Comparison of ENCODE assay signal across 1 cellular context in the genomic region with DNA sequence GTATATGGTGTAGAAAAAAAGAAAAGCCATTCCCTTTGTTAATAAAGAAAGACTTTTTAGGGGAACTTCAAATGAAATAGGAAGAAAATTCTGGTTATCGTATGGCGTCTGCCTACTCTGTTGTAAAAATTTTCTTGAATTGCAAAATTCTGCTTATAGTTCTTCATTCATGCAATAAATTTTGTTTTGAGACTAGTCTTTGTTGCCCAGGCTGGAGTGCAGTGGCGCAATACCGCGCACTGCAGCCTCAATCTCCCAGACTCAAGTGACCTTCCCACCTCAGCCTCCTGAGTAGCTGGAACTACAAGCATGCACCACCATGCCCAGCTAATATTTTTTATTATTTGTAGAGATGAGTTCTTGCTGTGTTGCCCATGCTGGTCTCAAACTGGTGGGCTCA.
TF ChIP-seq lines count a peak whose summit lies in the region.

No MANE protein-coding gene starts in this region.

TF ChIP-seq in GM23338, 12 proteins besides CTCF, POLR2A, EP300 and RAD21 (continued from another document):
- TF ChIP-seq POLR2AphosphoS5 (IDR thresholded peaks at IDR 0.05; ENCODE audit: low read depth) (no peak), ZNF114 (CRISPR knock-in tag; IDR thresholded peaks at IDR 0.05) (no peak), EZH2 (IDR thresholded peaks at IDR 0.05; ENCODE audit: low read depth, unreplicated experiment) (no peak), JUNB (IDR thresholded peaks at IDR 0.05; ENCODE audit: unreplicated experiment) (no peak), STAT1 (IDR thresholded peaks at IDR 0.05; ENCODE audit: unreplicated experiment) (no peak), ZNF331 (CRISPR knock-in tag; IDR thresholded peaks at IDR 0.05; ENCODE audit: low read depth) (no peak), EZH2phosphoT487 (IDR thresholded peaks at IDR 0.05; ENCODE audit: unreplicated experiment) (no peak)
- TF ChIP-seq, protein P1, sequence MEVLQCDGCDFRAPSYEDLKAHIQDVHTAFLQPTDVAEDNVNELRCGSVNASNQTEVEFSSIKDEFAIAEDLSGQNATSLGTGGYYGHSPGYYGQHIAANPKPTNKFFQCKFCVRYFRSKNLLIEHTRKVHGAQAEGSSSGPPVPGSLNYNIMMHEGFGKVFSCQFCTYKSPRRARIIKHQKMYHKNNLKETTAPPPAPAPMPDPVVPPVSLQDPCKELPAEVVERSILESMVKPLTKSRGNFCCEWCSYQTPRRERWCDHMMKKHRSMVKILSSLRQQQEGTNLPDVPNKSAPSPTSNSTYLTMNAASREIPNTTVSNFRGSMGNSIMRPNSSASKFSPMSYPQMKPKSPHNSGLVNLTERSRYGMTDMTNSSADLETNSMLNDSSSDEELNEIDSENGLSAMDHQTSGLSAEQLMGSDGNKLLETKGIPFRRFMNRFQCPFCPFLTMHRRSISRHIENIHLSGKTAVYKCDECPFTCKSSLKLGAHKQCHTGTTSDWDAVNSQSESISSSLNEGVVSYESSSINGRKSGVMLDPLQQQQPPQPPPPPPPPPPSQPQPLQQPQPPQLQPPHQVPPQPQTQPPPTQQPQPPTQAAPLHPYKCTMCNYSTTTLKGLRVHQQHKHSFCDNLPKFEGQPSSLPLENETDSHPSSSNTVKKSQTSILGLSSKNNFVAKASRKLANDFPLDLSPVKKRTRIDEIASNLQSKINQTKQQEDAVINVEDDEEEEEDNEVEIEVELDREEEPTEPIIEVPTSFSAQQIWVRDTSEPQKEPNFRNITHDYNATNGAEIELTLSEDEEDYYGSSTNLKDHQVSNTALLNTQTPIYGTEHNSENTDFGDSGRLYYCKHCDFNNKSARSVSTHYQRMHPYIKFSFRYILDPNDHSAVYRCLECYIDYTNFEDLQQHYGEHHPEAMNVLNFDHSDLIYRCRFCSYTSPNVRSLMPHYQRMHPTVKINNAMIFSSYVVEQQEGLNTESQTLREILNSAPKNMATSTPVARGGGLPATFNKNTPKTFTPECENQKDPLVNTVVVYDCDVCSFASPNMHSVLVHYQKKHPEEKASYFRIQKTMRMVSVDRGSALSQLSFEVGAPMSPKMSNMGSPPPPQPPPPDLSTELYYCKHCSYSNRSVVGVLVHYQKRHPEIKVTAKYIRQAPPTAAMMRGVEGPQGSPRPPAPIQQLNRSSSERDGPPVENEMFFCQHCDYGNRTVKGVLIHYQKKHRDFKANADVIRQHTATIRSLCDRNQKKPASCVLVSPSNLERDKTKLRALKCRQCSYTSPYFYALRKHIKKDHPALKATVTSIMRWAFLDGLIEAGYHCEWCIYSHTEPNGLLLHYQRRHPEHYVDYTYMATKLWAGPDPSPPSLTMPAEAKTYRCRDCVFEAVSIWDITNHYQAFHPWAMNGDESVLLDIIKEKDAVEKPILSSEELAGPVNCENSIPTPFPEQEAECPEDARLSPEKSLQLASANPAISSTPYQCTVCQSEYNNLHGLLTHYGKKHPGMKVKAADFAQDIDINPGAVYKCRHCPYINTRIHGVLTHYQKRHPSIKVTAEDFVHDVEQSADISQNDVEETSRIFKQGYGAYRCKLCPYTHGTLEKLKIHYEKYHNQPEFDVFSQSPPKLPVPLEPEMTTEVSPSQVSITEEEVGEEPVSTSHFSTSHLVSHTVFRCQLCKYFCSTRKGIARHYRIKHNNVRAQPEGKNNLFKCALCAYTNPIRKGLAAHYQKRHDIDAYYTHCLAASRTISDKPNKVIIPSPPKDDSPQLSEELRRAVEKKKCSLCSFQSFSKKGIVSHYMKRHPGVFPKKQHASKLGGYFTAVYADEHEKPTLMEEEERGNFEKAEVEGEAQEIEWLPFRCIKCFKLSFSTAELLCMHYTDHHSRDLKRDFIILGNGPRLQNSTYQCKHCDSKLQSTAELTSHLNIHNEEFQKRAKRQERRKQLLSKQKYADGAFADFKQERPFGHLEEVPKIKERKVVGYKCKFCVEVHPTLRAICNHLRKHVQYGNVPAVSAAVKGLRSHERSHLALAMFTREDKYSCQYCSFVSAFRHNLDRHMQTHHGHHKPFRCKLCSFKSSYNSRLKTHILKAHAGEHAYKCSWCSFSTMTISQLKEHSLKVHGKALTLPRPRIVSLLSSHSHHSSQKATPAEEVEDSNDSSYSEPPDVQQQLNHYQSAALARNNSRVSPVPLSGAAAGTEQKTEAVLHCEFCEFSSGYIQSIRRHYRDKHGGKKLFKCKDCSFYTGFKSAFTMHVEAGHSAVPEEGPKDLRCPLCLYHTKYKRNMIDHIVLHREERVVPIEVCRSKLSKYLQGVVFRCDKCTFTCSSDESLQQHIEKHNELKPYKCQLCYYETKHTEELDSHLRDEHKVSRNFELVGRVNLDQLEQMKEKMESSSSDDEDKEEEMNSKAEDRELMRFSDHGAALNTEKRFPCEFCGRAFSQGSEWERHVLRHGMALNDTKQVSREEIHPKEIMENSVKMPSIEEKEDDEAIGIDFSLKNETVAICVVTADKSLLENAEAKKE (CRISPR knock-in tag; IDR thresholded peaks at IDR 0.05), result no peak
- TF ChIP-seq, protein P2, sequence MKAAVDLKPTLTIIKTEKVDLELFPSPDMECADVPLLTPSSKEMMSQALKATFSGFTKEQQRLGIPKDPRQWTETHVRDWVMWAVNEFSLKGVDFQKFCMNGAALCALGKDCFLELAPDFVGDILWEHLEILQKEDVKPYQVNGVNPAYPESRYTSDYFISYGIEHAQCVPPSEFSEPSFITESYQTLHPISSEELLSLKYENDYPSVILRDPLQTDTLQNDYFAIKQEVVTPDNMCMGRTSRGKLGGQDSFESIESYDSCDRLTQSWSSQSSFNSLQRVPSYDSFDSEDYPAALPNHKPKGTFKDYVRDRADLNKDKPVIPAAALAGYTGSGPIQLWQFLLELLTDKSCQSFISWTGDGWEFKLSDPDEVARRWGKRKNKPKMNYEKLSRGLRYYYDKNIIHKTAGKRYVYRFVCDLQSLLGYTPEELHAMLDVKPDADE (IDR thresholded peaks at IDR 0.05), result no peak
